1 cellular context compared by ENCODE assay signal in genomic region chr12:18153826-18154225, GRCh38.
TF ChIP-seq lines count a peak whose summit lies in the region.

No MANE protein-coding gene starts in this region.

TF ChIP-seq in GM23338, 12 proteins besides CTCF, POLR2A, EP300 and RAD21 (continued from another document):
- peak; percentile 77 for TF ChIP-seq ZNF462 (CRISPR knock-in tag; IDR thresholded peaks at IDR 0.05)
